Comparison of ENCODE assay signal across 19 cellular contexts in the genomic region with DNA sequence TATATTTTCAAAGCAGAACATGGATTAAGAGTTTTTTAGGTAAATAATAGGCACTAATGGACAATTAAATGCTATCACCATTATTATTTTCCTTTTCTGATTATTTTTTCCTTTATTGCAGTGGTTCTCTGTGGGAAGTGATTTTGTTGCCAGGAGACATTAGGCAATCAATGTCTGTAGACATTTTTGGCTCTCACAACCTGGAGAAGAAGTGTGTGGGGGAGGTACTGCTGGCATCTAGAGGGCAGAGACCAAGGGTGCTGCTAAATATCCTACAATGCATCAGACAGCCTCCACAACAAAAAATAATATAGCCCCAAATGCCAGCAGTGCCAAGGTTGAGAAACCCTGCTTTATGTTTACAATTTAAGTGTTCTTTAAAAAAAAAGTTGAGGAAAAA. TPM values are rescaled to one million over a fixed set of nuclear protein-coding genes. Genes with fewer than 3 reads are reported as not detected.
DNase-seq lines count a peak whose midpoint lies in the region; ATAC-seq, FAIRE-seq and TF ChIP-seq lines count a peak whose summit lies in the region.
"Had no signal": no experiment of that assay in that cellular context is flagged by ENCODE, and none has a peak within 500 bp of the region (broad histone marks: within the 10 kb centered on the region; RNA-seq: fewer than 3 reads in every experiment).

No MANE protein-coding gene starts in this region.

- peaks cover 81 to 82% of the 10 kb centered on the region in 2 donors for H3K36me3 Mint-ChIP-seq in CD14-positive monocyte

- FAIRE-seq in pancreas (lab: Jason Lieb, UNC), result no peak
- FAIRE-seq: H1 had no signal

- H3K27ac ChIP-seq in pancreas, result peak overlapping the region in 1 of 4 donors; percentile 4
- no peak overlapping the region for H3K27ac ChIP-seq in foreskin keratinocyte
- H3K27ac ChIP-seq: neural progenitor cell had no signal

- H3K36me3 ChIP-seq in pancreas, result peaks cover 0 to 4% (median 0%) of the 10 kb centered on the region in 3 donors

- no peaks in the 10 kb centered on the region for H3K9me3 ChIP-seq in pancreas

- peak overlapping the region in 1 of 2 donors; percentile 39 for H3K4me3 Mint-ChIP-seq in CD14-positive monocyte
- H3K4me3 Mint-ChIP-seq: neural progenitor cell had no signal

- peaks cover 0 to 4% (median 0%) of the 10 kb centered on the region in 3 donors for H3K27me3 Mint-ChIP-seq in CD14-positive monocyte (ENCODE audit: low read depth in 3 of 3)

- intact Hi-C loops in CD14-positive monocyte (cut with micrococcal nuclease) (no loop called here), pancreas (cut with DNase I) (no loop called here)

- no peaks in the 10 kb centered on the region for H3K27me3 ChIP-seq in pancreas
- H3K27me3 ChIP-seq in foreskin keratinocyte, result no peaks in the 10 kb centered on the region
- H3K27me3 ChIP-seq: neural progenitor cell had no signal

- TF ChIP-seq CTCF in CD14-positive monocyte (IDR thresholded peaks at IDR 0.05) (no peak), fibroblast of pulmonary artery (IDR thresholded peaks at IDR 0.05; ENCODE audit: low read length, missing control alignments) (no peak), pancreas (IDR thresholded peaks at IDR 0.05) (no peak), foreskin keratinocyte (conservative IDR thresholded peaks at IDR 0.05) (no peak)

- ATAC-seq in pancreas (peak; percentile 62 to 75 (median 73)), HG03354 (IDR thresholded peaks at IDR 0.05; ENCODE audit: poor library complexity, severe bottlenecking, unreplicated experiment) (no peak), HG02588 (IDR thresholded peaks at IDR 0.05; ENCODE audit: unreplicated experiment) (no peak), foreskin keratinocyte (no peak)

- H3K4me1 ChIP-seq in pancreas (peaks cover 18 to 49% (median 30%) of the 10 kb centered on the region in 3 donors), foreskin keratinocyte (peaks cover 14% of the 10 kb centered on the region)
- H3K4me1 ChIP-seq: neural progenitor cell had no signal

- H3K4me1 Mint-ChIP-seq in CD14-positive monocyte, result peaks cover 78% of the 10 kb centered on the region
- H3K4me1 Mint-ChIP-seq: neural progenitor cell had no signal

- H3K4me3 ChIP-seq in fibroblast of pulmonary artery (replicated peaks; ENCODE audit: low read depth, low read length) (no peak overlapping the region), pancreas (no peak overlapping the region)
- H3K4me3 ChIP-seq: neural progenitor cell, smooth muscle cell had no signal

- H3K27ac Mint-ChIP-seq in CD14-positive monocyte, result peak overlapping the region; percentile 20 to 85 (median 39)
- H3K27ac Mint-ChIP-seq: neural progenitor cell had no signal

- peaks cover 14 to 25% (median 19%) of the 10 kb centered on the region in 7 donors for H3K9me3 Mint-ChIP-seq in CD14-positive monocyte

- DNase-seq in CD14-positive monocyte (ENCODE audit: low spot score) (no peak), amniotic epithelial cell (ENCODE audit: low read depth) (peak; percentile 75), fibroblast of pulmonary artery (ENCODE audit: low read depth) (peak; percentile 85), pancreas (no peak), RKO (ENCODE audit: low spot score) (no peak), foreskin keratinocyte (no peak)
- DNase-seq: activated effector memory CD4-positive, alpha-beta T cell treated with anti-CD3 and anti-CD28 coated beads, Interleukin-2, amount 50 U/mL, for 16 hours; cerebellar nuclear complex; DMS79; KBM-7; NCI-H1436; NCI-H345 had no signal

RNA-seq across cellular contexts. Expression of a gene that starts 8.3 kb away (rescaled TPM):
- 100 to 1,000 TPM; 364 to 372 TPM for polyA plus RNA-seq in CD14-positive monocyte
- 10 to 100 TPM; 14.1 to 65.5 (median 19.9) TPM for total RNA-seq in pancreas
- polyA plus RNA-seq in pancreas, result 10 to 100 TPM; 22.0 to 30.7 TPM
- total RNA-seq in foreskin keratinocyte, result 46.3 and 48.2 TPM in 2 replicates
- polyA plus RNA-seq in foreskin keratinocyte, result 27.4 and 31.6 TPM in 2 replicates

RNA-seq across cellular contexts. Expression of a gene that starts 37.5 kb away (rescaled TPM):
- polyA plus RNA-seq in CD14-positive monocyte (not detected), pancreas (not detected), foreskin keratinocyte (not detected in 2 replicates)
- total RNA-seq in pancreas (under 1 TPM in 1 of 6 donors, not detected in 5; 0.06 TPM), foreskin keratinocyte (not detected in 2 replicates)
- total RNA-seq: activated CD8-positive, alpha-beta memory T cell treated with anti-CD3 and anti-CD28 coated beads for 36 hours; H1; smooth muscle cell had no signal
- polyA plus RNA-seq: BJ, H1, smooth muscle cell had no signal

Comparison
In these comparisons a context has a peak if more than half of its experiments do, and no peak if none do; other contexts are left out.
1. DNase-seq: peak in amniotic epithelial cell (single experiment) and fibroblast of pulmonary artery (single experiment); none in CD14-positive monocyte (single experiment), pancreas (0 of 6), RKO (single experiment) and foreskin keratinocyte (0 of 2).
2. ATAC-seq: peak in pancreas (4 of 4); none in HG03354 (single experiment), HG02588 (single experiment) and foreskin keratinocyte (single experiment).
3. RNA of a gene that starts 8.3 kb away (polyA plus RNA-seq): 364 to 372 TPM in CD14-positive monocyte; 22.0 to 30.7 TPM in pancreas and 27.4 to 31.6 TPM in foreskin keratinocyte; every median in the first group is over 10 times any median in the second.